In the genomic region with DNA sequence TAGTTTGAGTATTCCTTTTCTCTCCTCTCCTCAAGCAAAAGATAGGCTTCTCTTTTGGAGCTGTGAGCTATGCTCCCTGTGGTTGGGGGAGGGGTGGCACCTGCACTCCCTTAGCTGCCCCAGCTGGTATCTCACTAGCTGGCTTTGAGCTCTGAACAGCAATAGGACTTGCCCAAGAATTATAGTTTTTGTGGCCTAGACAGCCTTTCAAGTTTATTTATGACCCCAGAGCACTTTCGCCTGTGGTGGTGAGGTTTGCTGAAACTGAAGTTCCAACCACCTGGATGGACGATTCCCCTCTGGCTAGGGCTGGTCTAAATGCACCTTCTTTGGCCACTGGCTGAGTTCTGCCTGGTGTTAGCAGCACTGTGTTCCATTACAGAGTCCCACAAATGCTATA, we compare ENCODE assay signal across 1 cellular context.
TF ChIP-seq lines count a peak whose summit lies in the region.

No MANE protein-coding gene starts in this region.

TF ChIP-seq in GM23338, 12 proteins besides CTCF, POLR2A, EP300 and RAD21:
- TF ChIP-seq EZH2 (IDR thresholded peaks at IDR 0.05; ENCODE audit: low read depth, unreplicated experiment), result no peak
- TF ChIP-seq JUNB (IDR thresholded peaks at IDR 0.05; ENCODE audit: unreplicated experiment), result no peak
- no peak for TF ChIP-seq ZNF462 (CRISPR knock-in tag; IDR thresholded peaks at IDR 0.05)
- TF ChIP-seq NANOG (IDR thresholded peaks at IDR 0.05; ENCODE audit: borderline replicate concordance), result no peak
- no peak for TF ChIP-seq STAT1 (IDR thresholded peaks at IDR 0.05; ENCODE audit: unreplicated experiment)
- TF ChIP-seq EZH2phosphoT487 (IDR thresholded peaks at IDR 0.05; ENCODE audit: unreplicated experiment), result no peak
- TF ChIP-seq, protein P1, sequence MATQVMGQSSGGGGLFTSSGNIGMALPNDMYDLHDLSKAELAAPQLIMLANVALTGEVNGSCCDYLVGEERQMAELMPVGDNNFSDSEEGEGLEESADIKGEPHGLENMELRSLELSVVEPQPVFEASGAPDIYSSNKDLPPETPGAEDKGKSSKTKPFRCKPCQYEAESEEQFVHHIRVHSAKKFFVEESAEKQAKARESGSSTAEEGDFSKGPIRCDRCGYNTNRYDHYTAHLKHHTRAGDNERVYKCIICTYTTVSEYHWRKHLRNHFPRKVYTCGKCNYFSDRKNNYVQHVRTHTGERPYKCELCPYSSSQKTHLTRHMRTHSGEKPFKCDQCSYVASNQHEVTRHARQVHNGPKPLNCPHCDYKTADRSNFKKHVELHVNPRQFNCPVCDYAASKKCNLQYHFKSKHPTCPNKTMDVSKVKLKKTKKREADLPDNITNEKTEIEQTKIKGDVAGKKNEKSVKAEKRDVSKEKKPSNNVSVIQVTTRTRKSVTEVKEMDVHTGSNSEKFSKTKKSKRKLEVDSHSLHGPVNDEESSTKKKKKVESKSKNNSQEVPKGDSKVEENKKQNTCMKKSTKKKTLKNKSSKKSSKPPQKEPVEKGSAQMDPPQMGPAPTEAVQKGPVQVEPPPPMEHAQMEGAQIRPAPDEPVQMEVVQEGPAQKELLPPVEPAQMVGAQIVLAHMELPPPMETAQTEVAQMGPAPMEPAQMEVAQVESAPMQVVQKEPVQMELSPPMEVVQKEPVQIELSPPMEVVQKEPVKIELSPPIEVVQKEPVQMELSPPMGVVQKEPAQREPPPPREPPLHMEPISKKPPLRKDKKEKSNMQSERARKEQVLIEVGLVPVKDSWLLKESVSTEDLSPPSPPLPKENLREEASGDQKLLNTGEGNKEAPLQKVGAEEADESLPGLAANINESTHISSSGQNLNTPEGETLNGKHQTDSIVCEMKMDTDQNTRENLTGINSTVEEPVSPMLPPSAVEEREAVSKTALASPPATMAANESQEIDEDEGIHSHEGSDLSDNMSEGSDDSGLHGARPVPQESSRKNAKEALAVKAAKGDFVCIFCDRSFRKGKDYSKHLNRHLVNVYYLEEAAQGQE (IDR thresholded peaks at IDR 0.05; ENCODE audit: unreplicated experiment), result no peak
- no peak for TF ChIP-seq POLR2AphosphoS5 (IDR thresholded peaks at IDR 0.05; ENCODE audit: low read depth)
- TF ChIP-seq ZNF114 (CRISPR knock-in tag; IDR thresholded peaks at IDR 0.05), result no peak
- no peak for TF ChIP-seq CREB1 (CRISPR knock-in tag; IDR thresholded peaks at IDR 0.05; ENCODE audit: low read depth)
- no peak for TF ChIP-seq ZNF331 (CRISPR knock-in tag; IDR thresholded peaks at IDR 0.05; ENCODE audit: low read depth)
- no peak for TF ChIP-seq ETS1 (IDR thresholded peaks at IDR 0.05)
TF ChIP-seq in GM23338: peak in this region for 0.
